In genomic region chr19:18723871-18724377, GRCh38 we compare ENCODE assay signal across 24 cellular contexts. TPM values are rescaled to one million over a fixed set of nuclear protein-coding genes. Genes with fewer than 3 reads are reported as not detected.
DNase-seq lines count a peak whose midpoint lies in the region; ATAC-seq, FAIRE-seq and TF ChIP-seq lines count a peak whose summit lies in the region.
"Had no signal": no experiment of that assay in that cellular context is flagged by ENCODE, and none has a peak within 500 bp of the region (broad histone marks: within the 10 kb centered on the region; RNA-seq: fewer than 3 reads in every experiment).

No MANE protein-coding gene starts in this region.

- FAIRE-seq in kidney (lab: Jason Lieb, UNC), result no peak
- FAIRE-seq: bronchial epithelial cell, urothelium cell line had no signal

- no peaks in the 10 kb centered on the region for H3K27me3 Mint-ChIP-seq in activated naive CD8-positive, alpha-beta T cell treated with anti-CD3 and anti-CD28 coated beads for 36 hours
- no peaks in the 10 kb centered on the region for H3K27me3 Mint-ChIP-seq in stimulated activated naive CD8-positive, alpha-beta T cell treated with anti-CD3 and anti-CD28 coated beads, Interleukin-15, amount 100 ng/mL, for 72 hours

- no peak overlapping the region for H3K18ac ChIP-seq in mesendoderm (ENCODE audit: low read length)

- H3K79me2 ChIP-seq in mesendoderm (ENCODE audit: control insufficient read depth, insufficient read depth, low read length), result no peaks in the 10 kb centered on the region

- H3K27ac ChIP-seq in mesendoderm (ENCODE audit: low read depth, low read length) (no peak overlapping the region), kidney (ENCODE audit: low read depth in 2 of 2, low read length in 2 of 2) (no peak overlapping the region)
- H3K27ac ChIP-seq: BLaER1 treated with 17β-estradiol and CSF1 and Interleukin-3, amounts not matched to agents 10 nM and 100 nM; prostate gland; suprapubic skin had no signal

- H4K8ac ChIP-seq in mesendoderm (ENCODE audit: low read depth, low read length), result no peak overlapping the region

- no peak overlapping the region for H3K9ac ChIP-seq in mesendoderm (ENCODE audit: low read length)
- no peak overlapping the region for H3K9ac ChIP-seq in kidney (ENCODE audit: low read length in 2 of 2)

- no peaks in the 10 kb centered on the region for H3K79me1 ChIP-seq in mesendoderm (ENCODE audit: low read length)

- no peak overlapping the region for H2AK5ac ChIP-seq in mesendoderm (ENCODE audit: low read length)

- no peak overlapping the region for H3K56ac ChIP-seq in mesendoderm (ENCODE audit: low read length)

- H3K4me3 ChIP-seq in mesendoderm (ENCODE audit: low read length) (no peak overlapping the region), kidney (ENCODE audit: low read length in 2 of 2) (no peak overlapping the region)
- H3K4me3 ChIP-seq: BLaER1 treated with 17β-estradiol and CSF1 and Interleukin-3, amounts not matched to agents 10 nM and 100 nM; esophagus muscularis mucosa; prostate gland; suprapubic skin had no signal

- no peak overlapping the region for H2BK15ac ChIP-seq in mesendoderm (replicated peaks; ENCODE audit: low read depth)

- H2BK120ac ChIP-seq in mesendoderm (ENCODE audit: low read depth, low read length), result no peak overlapping the region

- H3K23ac ChIP-seq in mesendoderm (ENCODE audit: low read length), result peak overlapping the region; percentile 1

- H3K9me3 ChIP-seq in kidney (ENCODE audit: control insufficient read depth in 1 of 2, low read length in 2 of 2), result no peaks in the 10 kb centered on the region
- H3K9me3 ChIP-seq: BLaER1 treated with 17β-estradiol and CSF1 and Interleukin-3, amounts not matched to agents 10 nM and 100 nM; esophagus muscularis mucosa; prostate gland; suprapubic skin had no signal

- no peak overlapping the region for H4K5ac ChIP-seq in mesendoderm (ENCODE audit: low read length)

- no peak overlapping the region for H3K4me2 ChIP-seq in mesendoderm (ENCODE audit: low read length)

- no peaks in the 10 kb centered on the region for H3K36me3 Mint-ChIP-seq in activated naive CD8-positive, alpha-beta T cell treated with anti-CD3 and anti-CD28 coated beads for 36 hours

- H3K4me1 ChIP-seq in mesendoderm (ENCODE audit: control insufficient read depth, low read depth, low read length) (no peaks in the 10 kb centered on the region), kidney (ENCODE audit: control insufficient read depth in 1 of 2, insufficient read depth in 1 of 2, low read depth in 1 of 2, low read length in 2 of 2) (no peaks in the 10 kb centered on the region)
- H3K4me1 ChIP-seq: prostate gland, suprapubic skin had no signal

- H2BK5ac ChIP-seq in mesendoderm (ENCODE audit: low read length), result no peak overlapping the region

- H3K4me3 Mint-ChIP-seq in activated naive CD8-positive, alpha-beta T cell treated with anti-CD3 and anti-CD28 coated beads for 36 hours, result no peak overlapping the region
- H3K4me3 Mint-ChIP-seq in stimulated activated naive CD8-positive, alpha-beta T cell treated with anti-CD3 and anti-CD28 coated beads, Interleukin-15, amount 100 ng/mL, for 72 hours, result no peak overlapping the region
- H3K4me3 Mint-ChIP-seq: endodermal cell, H9 had no signal

- WGBS in mesendoderm (ENCODE audit: extremely low coverage, insufficient coverage, low lambda C conversion rate), result no CpG with 5 or more reads among the region's 21 CpGs

- H3K4me1 Mint-ChIP-seq in activated naive CD8-positive, alpha-beta T cell treated with anti-CD3 and anti-CD28 coated beads for 36 hours, result peaks cover 15% of the 10 kb centered on the region
- peaks cover 26% of the 10 kb centered on the region for H3K4me1 Mint-ChIP-seq in stimulated activated naive CD8-positive, alpha-beta T cell treated with anti-CD3 and anti-CD28 coated beads, Interleukin-15, amount 100 ng/mL, for 72 hours
- H3K4me1 Mint-ChIP-seq: endodermal cell had no signal

- H3K36me3 ChIP-seq in mesendoderm (ENCODE audit: control insufficient read depth, insufficient read depth, low read length) (no peaks in the 10 kb centered on the region), kidney (ENCODE audit: control insufficient read depth in 1 of 2, insufficient read depth in 2 of 2, low read length in 2 of 2) (no peaks in the 10 kb centered on the region)
- H3K36me3 ChIP-seq: prostate gland, suprapubic skin had no signal

- no peak overlapping the region for H3K4ac ChIP-seq in mesendoderm (ENCODE audit: low read depth, low read length)

- no peak overlapping the region for H3K27ac Mint-ChIP-seq in activated naive CD8-positive, alpha-beta T cell treated with anti-CD3 and anti-CD28 coated beads for 36 hours
- H3K27ac Mint-ChIP-seq in stimulated activated naive CD8-positive, alpha-beta T cell treated with anti-CD3 and anti-CD28 coated beads, Interleukin-15, amount 100 ng/mL, for 72 hours, result peak overlapping the region in 1 of 2 donors; percentile 83
- H3K27ac Mint-ChIP-seq: endodermal cell had no signal

- no peaks in the 10 kb centered on the region for H3K27me3 ChIP-seq in mesendoderm (ENCODE audit: insufficient read depth, low read length, poor library complexity)
- H3K27me3 ChIP-seq: BLaER1 treated with 17β-estradiol and CSF1 and Interleukin-3, amounts not matched to agents 10 nM and 100 nM; esophagus muscularis mucosa; suprapubic skin had no signal

- H3K9me3 Mint-ChIP-seq in activated naive CD8-positive, alpha-beta T cell treated with anti-CD3 and anti-CD28 coated beads for 36 hours, result no peaks in the 10 kb centered on the region
- H3K9me3 Mint-ChIP-seq in stimulated activated naive CD8-positive, alpha-beta T cell treated with anti-CD3 and anti-CD28 coated beads, Interleukin-15, amount 100 ng/mL, for 72 hours, result no peaks in the 10 kb centered on the region
- H3K9me3 Mint-ChIP-seq: endodermal cell, H9 had no signal

- intact Hi-C loops in kidney (cut with DNase I), result no loop called here

- peak; percentile 11 for DNase-seq in activated naive CD4-positive, alpha-beta T cell treated with Interleukin-2 at 50 U/mL for 16 hours
- no peak for DNase-seq in activated naive CD4-positive, alpha-beta T cell treated with anti-CD3 and anti-CD28 coated beads, Interleukin-2, amount 50 U/mL, for 16 hours
- peak; percentile 25 for DNase-seq in activated naive CD8-positive, alpha-beta T cell treated with anti-CD3 and anti-CD28 coated beads for 36 hours
- DNase-seq in mesendoderm (no peak), NCI-H1694 treated with DMSO at 0.1 percent for 48 hours (lab: John Stamatoyannopoulos, UW) (no peak), NCI-H69 (lab: John Stamatoyannopoulos, UW) (no peak), kidney (no peak)
- DNase-seq in stimulated activated naive CD8-positive, alpha-beta T cell treated with anti-CD3 and anti-CD28 coated beads, Interleukin-15, amount 100 ng/mL, for 72 hours, result peak in 1 of 2 donors; percentile 15
- DNase-seq: ACHN, cortex of kidney, endodermal cell, foreskin melanocyte, MV-4-11, NCI-H1694, NCI-H526, RPMI8226, T-helper 1 cell had no signal

- no peak for TF ChIP-seq CTCF in kidney (IDR thresholded peaks at IDR 0.05; ENCODE audit: borderline replicate concordance, extremely low read depth, insufficient read depth)

- peak; percentile 67 for ATAC-seq in stimulated activated naive CD8-positive, alpha-beta T cell treated with anti-CD3 and anti-CD28 coated beads, Interleukin-15, amount 100 ng/mL, for 72 hours

RNA-seq across cellular contexts. Expression of gene CRTC1, which starts 40.4 kb away (rescaled TPM):
- total RNA-seq in activated naive CD8-positive, alpha-beta T cell treated with anti-CD3 and anti-CD28 coated beads for 36 hours, result 1 to 10 TPM; 5.1 TPM
- polyA plus RNA-seq in mesendoderm (2013, experiment 1 of 2), result 6.2 TPM
- 6.5 TPM for polyA plus RNA-seq in mesendoderm (2013, experiment 2 of 2)
- total RNA-seq in kidney, result 26.8 TPM
- 10.9 TPM for polyA plus RNA-seq in kidney (ENCODE audit: insufficient read depth, low read depth, low replicate concordance)

Comparison
In these comparisons a context has a peak if more than half of its experiments do, and no peak if none do; other contexts are left out.
1. DNase-seq: peak in activated naive CD4-positive, alpha-beta T cell treated with Interleukin-2 at 50 U/mL for 16 hours (single experiment) and activated naive CD8-positive, alpha-beta T cell treated with anti-CD3 and anti-CD28 coated beads for 36 hours (single experiment); none in activated naive CD4-positive, alpha-beta T cell treated with anti-CD3 and anti-CD28 coated beads, Interleukin-2, amount 50 U/mL, for 16 hours (single experiment), mesendoderm (single experiment), NCI-H1694 treated with DMSO at 0.1 percent for 48 hours (single experiment), NCI-H69 (single experiment) and kidney (single experiment).